ENCODE assay signal across 11 cellular contexts in the genomic region with DNA sequence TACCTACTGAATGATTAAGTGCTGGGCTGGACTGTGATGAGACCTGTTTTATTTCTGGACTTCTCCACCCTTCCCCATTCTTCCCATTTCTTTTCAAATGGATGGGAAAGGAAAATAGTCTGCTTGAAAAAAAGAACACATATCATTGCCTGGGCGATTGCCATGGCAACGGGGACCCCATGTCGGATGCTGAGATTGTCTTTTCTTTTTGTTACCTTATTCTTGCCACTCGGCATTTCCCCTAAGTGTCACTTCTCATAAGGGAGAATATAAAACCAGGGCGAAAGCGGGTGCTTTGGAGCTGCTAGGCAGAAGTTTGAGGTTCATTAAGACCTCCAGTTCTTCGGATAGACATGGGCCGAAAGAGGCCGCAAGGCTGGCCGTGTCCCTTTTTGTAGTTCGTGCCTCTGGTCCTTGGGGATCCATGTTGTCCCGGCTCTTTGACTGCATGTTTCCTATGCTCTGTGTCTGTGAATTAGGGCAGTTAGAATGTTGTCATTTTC. TPM values are rescaled to one million over a fixed set of nuclear protein-coding genes. Genes with fewer than 3 reads are reported as not detected.
DNase-seq lines count a peak whose midpoint lies in the region; ATAC-seq, FAIRE-seq and TF ChIP-seq lines count a peak whose summit lies in the region.
"Had no signal": no experiment of that assay in that cellular context is flagged by ENCODE, and none has a peak within 500 bp of the region (broad histone marks: within the 10 kb centered on the region; RNA-seq: fewer than 3 reads in every experiment).

No MANE protein-coding gene starts in this region.

- no peaks in the 10 kb centered on the region for H4K20me1 ChIP-seq in neural cell (ENCODE audit: insufficient read depth)

- peaks cover 64% of the 10 kb centered on the region for H3K4me1 Mint-ChIP-seq in central memory CD8-positive, alpha-beta T cell

- intact Hi-C loops in esophagus squamous epithelium (cut with DNase I): no loop called here

- no peak for ATAC-seq in central memory CD8-positive, alpha-beta T cell (replicated peaks; ENCODE audit: extremely low read depth, poor library complexity, severe bottlenecking)

- TF ChIP-seq RAD21 in neural cell (conservative IDR thresholded peaks at IDR 0.05): no peak

- DNase-seq in DMS 273 (lab: John Stamatoyannopoulos, UW; ENCODE audit: unreplicated experiment) (peak; percentile 11), DMS 273 treated with DMSO at 0.1 percent for 48 hours (lab: John Stamatoyannopoulos, UW) (no peak), small intestine (no peak), esophagus squamous epithelium (lab: John Stamatoyannopoulos, UW) (no peak)
- no peak for DNase-seq in central memory CD8-positive, alpha-beta T cell (ENCODE audit: low spot score in 2 of 2)
- DNase-seq in NK-92 treated with Interleukin-12 subunit alpha and Interleukin-12 subunit beta, amount 100 ng/mL, for 24 hours (lab: John Stamatoyannopoulos, UW): no peak
- DNase-seq: activated CD4-positive, alpha-beta T cell treated with anti-CD3 and anti-CD28 coated beads for 1 hour had no signal

- peaks cover 8% of the 10 kb centered on the region for H3K79me2 ChIP-seq in neural cell (replicated peaks; ENCODE audit: insufficient read depth, low read length)

- peak overlapping the region; percentile 77 for H3K27ac Mint-ChIP-seq in central memory CD8-positive, alpha-beta T cell (ENCODE audit: low read depth)

- TF ChIP-seq CTCF in neural cell (IDR thresholded peaks at IDR 0.05; ENCODE audit: poor library complexity, severe bottlenecking) (no peak), esophagus squamous epithelium (IDR thresholded peaks at IDR 0.05) (no peak)

- H3K9me2 ChIP-seq in neural cell (ENCODE audit: insufficient read depth, low read length): no peaks in the 10 kb centered on the region

- H3K9me3 ChIP-seq in HUES64 (ENCODE audit: insufficient read depth, low read depth, low read length) (no peaks in the 10 kb centered on the region), neural cell (ENCODE audit: low read length) (no peaks in the 10 kb centered on the region), small intestine (ENCODE audit: control insufficient read depth, low read depth) (no peaks in the 10 kb centered on the region), esophagus squamous epithelium (no peaks in the 10 kb centered on the region)

- H3K27me3 Mint-ChIP-seq in central memory CD8-positive, alpha-beta T cell: no peaks in the 10 kb centered on the region

- peak overlapping the region; percentile 58 for H3K4me2 ChIP-seq in neural cell (ENCODE audit: low read length)
- H3K4me2 ChIP-seq: KMS-11 had no signal

- 91% methylated on average over 12 of the region's 12 CpGs for WGBS in HUES64
- WGBS in small intestine, 3 donors: 82 to 85% (median 83%) methylated on average over 12 of the region's 12 CpGs
- 85 to 87% methylated on average over 12 of the region's 12 CpGs for WGBS in esophagus squamous epithelium, 2 donors

- H3K9ac ChIP-seq in HUES64 (ENCODE audit: low read depth, low read length): no peak overlapping the region
- H3K9ac ChIP-seq in neural cell (ENCODE audit: low read length): peak overlapping the region; percentile 64
- H3K9ac ChIP-seq: KMS-11 had no signal

- H3K27me3 ChIP-seq in HUES64 (ENCODE audit: insufficient read depth, low read length) (peaks cover 20% of the 10 kb centered on the region), neural cell (ENCODE audit: insufficient read depth, low read depth, low read length) (no peaks in the 10 kb centered on the region), small intestine (ENCODE audit: control insufficient read depth in 2 of 2, insufficient read depth in 2 of 2, low read length in 2 of 2) (peaks cover 0 to 7% of the 10 kb centered on the region in 2 donors), esophagus squamous epithelium (peaks cover 0 to 17% (median 0%) of the 10 kb centered on the region in 4 donors)

- TF ChIP-seq POLR2A in esophagus squamous epithelium (IDR thresholded peaks at IDR 0.05): no peak

- H3F3A ChIP-seq in neural cell (ENCODE audit: insufficient read depth, low read length, poor library complexity, severe bottlenecking): no peaks in the 10 kb centered on the region

- peaks cover 6% of the 10 kb centered on the region for H3K9me3 Mint-ChIP-seq in central memory CD8-positive, alpha-beta T cell

- peak overlapping the region; percentile 52; the same call in 1 of the 2 replicates for H3K4me3 ChIP-seq in HUES64 (ENCODE audit: low read length)
- H3K4me3 ChIP-seq in neural cell (ENCODE audit: low read length): peak overlapping the region; percentile 66
- no peak overlapping the region for H3K4me3 ChIP-seq in small intestine (ENCODE audit: low read depth in 1 of 2, low read length in 2 of 2)
- H3K4me3 ChIP-seq in esophagus squamous epithelium: peak overlapping the region in 2 of 4 donors; percentile 51 to 74

- H3K36me3 ChIP-seq in HUES64 (ENCODE audit: insufficient read depth, low read length) (no peaks in the 10 kb centered on the region), neural cell (ENCODE audit: insufficient read depth, low read length) (no peaks in the 10 kb centered on the region), small intestine (ENCODE audit: control insufficient read depth in 2 of 2, insufficient read depth in 2 of 2, low read length in 2 of 2) (no peaks in the 10 kb centered on the region), esophagus squamous epithelium (no peaks in the 10 kb centered on the region)

- H3K36me3 Mint-ChIP-seq in central memory CD8-positive, alpha-beta T cell (ENCODE audit: insufficient read depth): peaks cover 5% of the 10 kb centered on the region

- TF ChIP-seq EP300 in neural cell (conservative IDR thresholded peaks at IDR 0.05; ENCODE audit: poor library complexity, severe bottlenecking): no peak

- FAIRE-seq in small intestine (lab: Jason Lieb, UNC): no peak

- H3K4me1 ChIP-seq in HUES64 (ENCODE audit: insufficient read depth, low read length) (peaks cover 3% of the 10 kb centered on the region; the same call in 1 of the 2 replicates), small intestine (ENCODE audit: control insufficient read depth in 2 of 2, insufficient read depth in 1 of 2, low read depth in 1 of 2, low read length in 1 of 2) (no peaks in the 10 kb centered on the region), esophagus squamous epithelium (peaks cover 11 to 52% (median 24%) of the 10 kb centered on the region in 3 donors)

- H2AFZ ChIP-seq in neural cell (ENCODE audit: low read depth, low read length): peak overlapping the region; percentile 43

- H3K4me3 Mint-ChIP-seq in central memory CD8-positive, alpha-beta T cell: peak overlapping the region; percentile 57

- H3K27ac ChIP-seq in HUES64 (ENCODE audit: low read depth, low read length): no peak overlapping the region
- peak overlapping the region; percentile 61 for H3K27ac ChIP-seq in neural cell (ENCODE audit: low read length)
- H3K27ac ChIP-seq in small intestine (ENCODE audit: low read depth in 1 of 2, low read length in 1 of 2): no peak overlapping the region
- H3K27ac ChIP-seq in esophagus squamous epithelium: no peak overlapping the region
- H3K27ac ChIP-seq: 22Rv1, KMS-11 had no signal

TF ChIP-seq in neural cell, 6 proteins besides CTCF, POLR2A, EP300 and RAD21:
- TF ChIP-seq, protein P1, sequence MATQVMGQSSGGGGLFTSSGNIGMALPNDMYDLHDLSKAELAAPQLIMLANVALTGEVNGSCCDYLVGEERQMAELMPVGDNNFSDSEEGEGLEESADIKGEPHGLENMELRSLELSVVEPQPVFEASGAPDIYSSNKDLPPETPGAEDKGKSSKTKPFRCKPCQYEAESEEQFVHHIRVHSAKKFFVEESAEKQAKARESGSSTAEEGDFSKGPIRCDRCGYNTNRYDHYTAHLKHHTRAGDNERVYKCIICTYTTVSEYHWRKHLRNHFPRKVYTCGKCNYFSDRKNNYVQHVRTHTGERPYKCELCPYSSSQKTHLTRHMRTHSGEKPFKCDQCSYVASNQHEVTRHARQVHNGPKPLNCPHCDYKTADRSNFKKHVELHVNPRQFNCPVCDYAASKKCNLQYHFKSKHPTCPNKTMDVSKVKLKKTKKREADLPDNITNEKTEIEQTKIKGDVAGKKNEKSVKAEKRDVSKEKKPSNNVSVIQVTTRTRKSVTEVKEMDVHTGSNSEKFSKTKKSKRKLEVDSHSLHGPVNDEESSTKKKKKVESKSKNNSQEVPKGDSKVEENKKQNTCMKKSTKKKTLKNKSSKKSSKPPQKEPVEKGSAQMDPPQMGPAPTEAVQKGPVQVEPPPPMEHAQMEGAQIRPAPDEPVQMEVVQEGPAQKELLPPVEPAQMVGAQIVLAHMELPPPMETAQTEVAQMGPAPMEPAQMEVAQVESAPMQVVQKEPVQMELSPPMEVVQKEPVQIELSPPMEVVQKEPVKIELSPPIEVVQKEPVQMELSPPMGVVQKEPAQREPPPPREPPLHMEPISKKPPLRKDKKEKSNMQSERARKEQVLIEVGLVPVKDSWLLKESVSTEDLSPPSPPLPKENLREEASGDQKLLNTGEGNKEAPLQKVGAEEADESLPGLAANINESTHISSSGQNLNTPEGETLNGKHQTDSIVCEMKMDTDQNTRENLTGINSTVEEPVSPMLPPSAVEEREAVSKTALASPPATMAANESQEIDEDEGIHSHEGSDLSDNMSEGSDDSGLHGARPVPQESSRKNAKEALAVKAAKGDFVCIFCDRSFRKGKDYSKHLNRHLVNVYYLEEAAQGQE (IDR thresholded peaks at IDR 0.05; ENCODE audit: borderline replicate concordance): peak; percentile 30
- TF ChIP-seq SMC3 (conservative IDR thresholded peaks at IDR 0.05; ENCODE audit: poor library complexity): no peak
- no peak for TF ChIP-seq EZH2 (IDR thresholded peaks at IDR 0.05; ENCODE audit: borderline replicate concordance, insufficient read depth, low read length, poor library complexity, severe bottlenecking)

RNA-seq across cellular contexts. Expression of a gene that starts 0.8 kb away (rescaled TPM):
- 0.90 TPM for polyA plus RNA-seq in HUES64 (2013, experiment 1 of 2)
- polyA plus RNA-seq in HUES64 (2013, experiment 2 of 2): 1.1 TPM
- polyA plus RNA-seq in neural cell (8.3 and 9.3 TPM in 2 replicates), small intestine (1 to 10 TPM in 2 of 3 donors, under 1 TPM in 1; 0.67 to 4.9 (median 2.7) TPM)
- 8.3 and 11.4 TPM in 2 replicates for polyA minus RNA-seq in neural cell
- total RNA-seq in esophagus squamous epithelium: 1 to 10 TPM; 2.4 to 6.5 (median 4.9) TPM

Comparison
In these comparisons a context has a peak if more than half of its experiments do, and no peak if none do; other contexts are left out.
1. H3K4me3 ChIP-seq: peak in HUES64 (single experiment) and neural cell (single experiment); none in small intestine (0 of 2).